ENCODE assay signal across 10 cellular contexts in the genomic region with DNA sequence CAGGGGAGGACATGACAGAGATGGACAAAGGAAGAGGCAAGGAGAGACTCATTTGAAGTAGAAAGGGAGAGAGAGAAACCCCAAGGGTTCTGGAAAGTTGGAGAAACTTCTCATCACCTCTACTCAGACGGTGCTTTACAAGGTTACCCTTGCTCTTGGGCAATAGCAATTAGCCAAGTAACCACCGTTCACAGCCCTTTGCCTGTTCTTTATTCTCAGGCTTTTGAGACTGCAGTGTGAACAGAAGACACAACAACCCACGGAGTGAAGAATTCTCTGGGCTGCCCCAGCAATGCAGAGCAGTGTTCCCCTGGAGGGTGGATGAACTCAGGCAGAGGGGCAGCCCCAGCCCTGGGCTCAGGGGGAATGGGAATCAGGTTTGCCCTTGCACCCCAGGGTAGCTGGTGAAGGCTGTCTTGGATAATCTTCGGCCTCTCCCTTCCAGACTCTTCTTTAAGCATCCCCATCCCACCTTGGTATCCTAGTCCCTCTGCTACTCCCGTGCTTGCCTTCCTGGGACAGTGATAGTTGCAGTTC.
DNase-seq lines count a peak whose midpoint lies in the region; ATAC-seq and TF ChIP-seq lines count a peak whose summit lies in the region.
"Had no signal": no experiment of that assay in that cellular context is flagged by ENCODE, and none has a peak within 500 bp of the region (broad histone marks: within the 10 kb centered on the region; RNA-seq: fewer than 3 reads in every experiment).

No MANE protein-coding gene starts in this region.

- intact Hi-C loops in gastrocnemius medialis (cut with DNase I; ENCODE audit: low total_unique reads) (no loop called here), Calu3 (cut with micrococcal nuclease; ENCODE audit: unreplicated experiment) (loop anchor here (5.0 kb wide), 1 partner anchor 44 kb away; no protein-coding TSS in a partner anchor)

- peak overlapping the region; percentile 97 for H3K27ac Mint-ChIP-seq in HFFc6
- H3K27ac Mint-ChIP-seq in Calu3 (ENCODE audit: unreplicated experiment) = no peak overlapping the region
- H3K27ac Mint-ChIP-seq: activated naive CD8-positive, alpha-beta T cell treated with anti-CD3 and anti-CD28 coated beads, Interleukin-2, amount 10 ng/mL, durations not matched to agents 7 days and 5 days; CD4-positive, alpha-beta T cell had no signal

- BruUV-seq in Calu3 (replicated peaks; lab: Mats Ljungman, UMichigan) = no TSS peak

- H3K4me1 Mint-ChIP-seq in HFFc6 (ENCODE audit: low read depth) (peaks cover 79% of the 10 kb centered on the region), Calu3 (ENCODE audit: low read depth, unreplicated experiment) (peaks cover 54% of the 10 kb centered on the region)

- peak overlapping the region; percentile 64 for H3K27ac ChIP-seq in layer of hippocampus (ENCODE audit: low read depth, low read length)
- peak overlapping the region; percentile 59 to 80 (median 76) for H3K27ac ChIP-seq in gastrocnemius medialis

- CTCF ChIA-PET in Calu3 (lab: Charles Lee) = no interaction called here

- ATAC-seq in gastrocnemius medialis = no peak

- TF ChIP-seq CTCF in HFFc6 (IDR thresholded peaks at IDR 0.05) (no peak), gastrocnemius medialis (IDR thresholded peaks at IDR 0.05 in 4 of 5, conservative IDR thresholded peaks at IDR 0.05 in 1 of 5) (no peak), Calu3 (IDR thresholded peaks at IDR 0.05; ENCODE audit: unreplicated experiment) (no peak)

- no peak for TF ChIP-seq POLR2A in gastrocnemius medialis (IDR thresholded peaks at IDR 0.05)

- H3K36me3 ChIP-seq in gastrocnemius medialis = no peaks in the 10 kb centered on the region

- H3K36me3 Mint-ChIP-seq in HFFc6 (ENCODE audit: low read depth) = no peaks in the 10 kb centered on the region; the same call in 1 of the 2 replicates
- peaks cover 8% of the 10 kb centered on the region for H3K36me3 Mint-ChIP-seq in Calu3 (ENCODE audit: insufficient read depth, unreplicated experiment)
- H3K36me3 Mint-ChIP-seq: activated naive CD8-positive, alpha-beta T cell treated with anti-CD3 and anti-CD28 coated beads, Interleukin-2, amount 10 ng/mL, durations not matched to agents 7 days and 5 days had no signal

- no peaks in the 10 kb centered on the region for H3K9me3 Mint-ChIP-seq in HFFc6
- no peaks in the 10 kb centered on the region for H3K9me3 Mint-ChIP-seq in Calu3 (ENCODE audit: low read depth, unreplicated experiment)
- H3K9me3 Mint-ChIP-seq: activated naive CD8-positive, alpha-beta T cell treated with anti-CD3 and anti-CD28 coated beads, Interleukin-2, amount 10 ng/mL, durations not matched to agents 7 days and 5 days; CD4-positive, alpha-beta T cell had no signal

- in situ Hi-C loops in gastrocnemius medialis (cut with MboI; ENCODE audit: low sequenced_read_pairs in 4 of 4) = no loop called here

- no peaks in the 10 kb centered on the region; the same call in 1 of the 2 replicates for H3K27me3 Mint-ChIP-seq in HFFc6 (ENCODE audit: insufficient read depth)
- peaks cover 9% of the 10 kb centered on the region for H3K27me3 Mint-ChIP-seq in Calu3 (ENCODE audit: unreplicated experiment)

- peaks cover 58 to 65% of the 10 kb centered on the region in 2 donors for H3K4me1 ChIP-seq in gastrocnemius medialis

- no peaks in the 10 kb centered on the region for H3K9me3 ChIP-seq in gastrocnemius medialis

- no peak overlapping the region for H3K4me3 ChIP-seq in gastrocnemius medialis

- DNase-seq in HFFc6 = no peak
- DNase-seq in astrocyte of the hippocampus (ENCODE audit: low read depth, low spot score) = peak; percentile 46
- no peak for DNase-seq in gastrocnemius medialis
- DNase-seq in HUDEP-2 (lab: John Stamatoyannopoulos, UW; ENCODE audit: unreplicated experiment in 76 of 76) = no peak
- DNase-seq in NCI-H748 treated with DMSO at 0.1 percent for 48 hours (lab: John Stamatoyannopoulos, UW) = no peak
- no peak for DNase-seq in NCI-H1048 (lab: John Stamatoyannopoulos, UW)
- no peak for DNase-seq in Calu3
- DNase-seq: activated naive CD8-positive, alpha-beta T cell treated with anti-CD3 and anti-CD28 coated beads, Interleukin-2, amount 10 ng/mL, durations not matched to agents 7 days and 5 days; CD4-positive, alpha-beta T cell had no signal

- no peak overlapping the region for H3K4me3 Mint-ChIP-seq in HFFc6
- H3K4me3 Mint-ChIP-seq in Calu3 (ENCODE audit: low read depth, unreplicated experiment) = no peak overlapping the region
- H3K4me3 Mint-ChIP-seq: activated naive CD8-positive, alpha-beta T cell treated with anti-CD3 and anti-CD28 coated beads, Interleukin-2, amount 10 ng/mL, durations not matched to agents 7 days and 5 days; CD4-positive, alpha-beta T cell had no signal

- H3K27me3 ChIP-seq in layer of hippocampus (ENCODE audit: control insufficient read depth, insufficient read depth, low read length) = no peaks in the 10 kb centered on the region
- no peaks in the 10 kb centered on the region for H3K27me3 ChIP-seq in gastrocnemius medialis
